ENCODE assay signal across 13 cellular contexts in the genomic region with DNA sequence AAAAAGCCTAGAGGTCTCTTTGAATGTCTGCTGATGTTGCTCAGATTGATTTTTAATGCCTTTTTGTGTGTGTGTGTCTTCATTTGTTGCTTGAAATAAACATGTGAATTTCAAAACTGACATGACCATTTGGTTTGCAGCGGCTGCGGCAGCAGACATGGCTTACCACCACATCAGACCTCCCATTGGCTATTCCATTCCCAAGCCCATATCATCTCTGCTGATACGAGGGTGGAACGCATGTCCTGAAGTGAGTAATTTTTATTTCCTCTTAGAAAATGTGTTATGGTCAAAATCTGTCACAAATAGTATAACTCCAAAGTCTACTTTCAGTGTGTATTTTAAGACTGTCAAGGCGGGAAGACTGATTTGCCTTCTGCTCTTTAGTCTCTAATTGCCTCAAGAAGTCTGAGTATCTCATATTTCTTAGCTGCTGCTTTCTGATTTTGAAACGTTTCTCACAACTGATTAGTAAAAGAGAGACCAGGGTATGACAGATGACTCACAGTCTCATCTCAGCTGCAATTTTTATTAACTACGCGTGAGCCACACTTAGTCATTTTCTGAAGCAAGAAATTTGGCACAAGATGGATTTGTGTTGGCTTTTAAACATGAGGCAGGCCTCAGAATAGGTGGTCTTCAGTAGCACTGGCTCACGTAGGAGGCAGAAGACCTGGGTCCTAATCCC. TPM values are rescaled to one million over a fixed set of nuclear protein-coding genes. Genes with fewer than 3 reads are reported as not detected.
A peak's percentile ranks its signal among the peaks of the same experiment; 100 is the strongest.
DNase-seq lines count a peak whose midpoint lies in the region; ATAC-seq and TF ChIP-seq lines count a peak whose summit lies in the region.
"Had no signal": no experiment of that assay in that cellular context is flagged by ENCODE, and none has a peak within 500 bp of the region (broad histone marks: within the 10 kb centered on the region; RNA-seq: fewer than 3 reads in every experiment).

No MANE protein-coding gene starts in this region.

- TF ChIP-seq CTCF in heart left ventricle (IDR thresholded peaks at IDR 0.05) (no peak), uterus (IDR thresholded peaks at IDR 0.05) (no peak)

- no peak overlapping the region for H3K4me3 Mint-ChIP-seq in T-cell

- H3K9me3 ChIP-seq in heart left ventricle = no peaks in the 10 kb centered on the region
- H3K9me3 ChIP-seq in uterus = no peaks in the 10 kb centered on the region
- H3K9me3 ChIP-seq: upper lobe of left lung had no signal

- peak; percentile 80 for ATAC-seq in GM18502 (IDR thresholded peaks at IDR 0.05; ENCODE audit: poor library complexity, unreplicated experiment)
- peak; percentile 76 for ATAC-seq in GM21528 (IDR thresholded peaks at IDR 0.05; ENCODE audit: low FRiP score, unreplicated experiment)
- ATAC-seq in HG03520 (IDR thresholded peaks at IDR 0.05; ENCODE audit: unreplicated experiment) = peak; percentile 88
- ATAC-seq in heart left ventricle = peak in 3 of 4 donors; percentile 9 to 70 (median 18)
- ATAC-seq in T-cell (replicated peaks in 1 of 4) = no peak

- H3K36me3 Mint-ChIP-seq in T-cell = no peaks in the 10 kb centered on the region

- peaks cover 0 to 11% (median 0%) of the 10 kb centered on the region in 9 donors for H3K36me3 ChIP-seq in heart left ventricle
- H3K36me3 ChIP-seq in uterus = no peaks in the 10 kb centered on the region
- H3K36me3 ChIP-seq: upper lobe of left lung had no signal

- H3K4me1 Mint-ChIP-seq in T-cell = no peaks in the 10 kb centered on the region

- H3K4me1 ChIP-seq in heart left ventricle (peaks cover 0 to 9% (median 1%) of the 10 kb centered on the region in 12 donors), uterus (no peaks in the 10 kb centered on the region)
- H3K4me1 ChIP-seq: upper lobe of left lung had no signal

- H3K9me3 Mint-ChIP-seq in T-cell = no peaks in the 10 kb centered on the region

- TF ChIP-seq POLR2A in heart left ventricle (IDR thresholded peaks at IDR 0.05) (no peak), uterus (IDR thresholded peaks at IDR 0.05) (no peak)

- intact Hi-C loops in heart left ventricle (cut with DNase I) = loop anchor here in 3 of 10 donors (10.0 kb wide), 3 partner anchors 79 to 229 kb away; partner anchors contain the start of gene TNNI3K (in 1 of the 3)
- intact Hi-C loops in uterus (cut with DNase I; ENCODE audit: low total_unique reads) = no loop called here

- DNase-seq in heart left ventricle (no peak), uterus (no peak), T-cell (no peak), G401 (ENCODE audit: low spot score) (no peak), DMS79 (lab: John Stamatoyannopoulos, UW) (no peak)
- DNase-seq: activated CD4-positive, alpha-beta T cell treated with anti-CD3 and anti-CD28 coated beads, Interleukin-2, amount 50 U/mL, for 4 hours; upper lobe of left lung had no signal

- no peak overlapping the region for H3K27ac Mint-ChIP-seq in T-cell

- POLR2A ChIA-PET in T-cell (lab: Charles Lee) = no interaction called here

- in situ Hi-C loops in G401 (cut with HindIII; ENCODE audit: low sequenced_read_pairs) = no loop called here

- CTCF ChIA-PET in T-cell (lab: Charles Lee) = interaction anchor here in 1 of 2 donors (1.4 kb wide), 1 partner anchor 9 kb away, joined by 4 read pairs; no protein-coding TSS in a partner anchor

- no peaks in the 10 kb centered on the region for H3K27me3 ChIP-seq in heart left ventricle
- no peaks in the 10 kb centered on the region for H3K27me3 ChIP-seq in uterus
- H3K27me3 ChIP-seq: upper lobe of left lung had no signal

- H3K27me3 Mint-ChIP-seq in T-cell = peaks cover 1 to 4% of the 10 kb centered on the region in 2 donors

- WGBS in heart left ventricle, 4 donors = 62 to 73% (median 66%) methylated on average over 9 of the region's 9 CpGs

- no peak overlapping the region for H3K4me3 ChIP-seq in heart left ventricle
- H3K4me3 ChIP-seq in uterus = no peak overlapping the region
- H3K4me3 ChIP-seq: upper lobe of left lung had no signal

- H3K27ac ChIP-seq in heart left ventricle (peak overlapping the region in 1 of 12 donors; percentile 11), uterus (peak overlapping the region in 1 of 2 donors; percentile 36)
- H3K27ac ChIP-seq: HL-60, upper lobe of left lung had no signal

RNA-seq across cellular contexts. Expression of gene LRRC53, which starts 49.0 kb away (rescaled TPM):
- total RNA-seq in heart left ventricle = under 1 TPM in 2 of 9 donors, not detected in 7; 0.06 to 0.09 TPM
- polyA plus RNA-seq in heart left ventricle = under 1 TPM in 1 of 2 donors, not detected in 1; 0.04 TPM
- under 1 TPM in 1 of 4 donors, not detected in 3; 0.21 TPM for total RNA-seq in uterus
- not detected for total RNA-seq in T-cell
- total RNA-seq in G401 (2014; rRNA removed; shearing (Covaris generic)) = 0.03 TPM in 1 of 2 replicates, not detected in the other
- total RNA-seq: Daoy, upper lobe of left lung had no signal
- polyA plus RNA-seq: keratinocyte had no signal

Comparison
In these comparisons a context has a peak if more than half of its experiments do, and no peak if none do; other contexts are left out.
1. ATAC-seq: peak in GM18502 (single experiment), GM21528 (single experiment), HG03520 (single experiment) and heart left ventricle (3 of 4); none in T-cell (0 of 4).